Comparison of ENCODE assay signal across 16 cellular contexts in the genomic region with DNA sequence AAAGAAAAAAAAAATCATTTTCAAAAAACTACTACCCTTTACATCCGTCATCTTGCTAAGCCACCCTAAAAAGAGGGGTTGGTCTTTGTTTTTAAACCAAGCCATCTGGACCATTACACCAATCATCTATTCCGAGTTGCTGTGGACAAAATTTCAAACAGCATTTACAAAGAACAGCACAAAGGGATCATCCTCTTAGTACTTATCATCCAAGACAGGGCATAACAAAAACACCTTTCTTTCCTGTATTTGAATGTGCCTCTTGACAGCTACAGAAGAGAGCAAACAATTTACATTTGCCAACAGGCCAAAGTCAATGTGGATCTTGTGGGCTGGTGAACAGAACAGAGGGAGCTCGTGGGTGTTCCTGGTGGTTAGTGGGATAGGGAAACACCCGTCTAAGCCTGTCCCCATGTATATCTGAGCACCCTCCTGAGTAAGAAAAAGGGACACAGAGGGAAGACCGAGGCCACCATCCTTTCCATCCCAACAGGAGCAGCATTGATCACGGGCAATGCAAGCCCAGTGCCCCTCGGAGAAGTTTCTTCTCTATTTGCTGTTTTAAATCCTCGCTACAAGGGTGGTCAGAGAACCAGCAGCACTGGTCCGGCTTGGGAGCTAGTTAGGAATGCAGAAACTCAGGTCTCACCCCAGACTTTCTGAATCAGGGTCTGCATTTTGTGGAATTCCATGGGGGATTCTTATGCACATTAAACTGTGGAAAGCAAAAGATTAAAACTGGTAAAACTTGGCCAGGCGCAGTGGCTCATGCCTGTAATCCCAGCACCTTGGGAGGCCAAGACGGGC. TPM values are rescaled to one million over a fixed set of nuclear protein-coding genes. Genes with fewer than 3 reads are reported as not detected.
DNase-seq lines count a peak whose midpoint lies in the region; ATAC-seq lines count a peak whose summit lies in the region.
"Had no signal": no experiment of that assay in that cellular context is flagged by ENCODE, and none has a peak within 500 bp of the region (broad histone marks: within the 10 kb centered on the region; RNA-seq: fewer than 3 reads in every experiment).

No MANE protein-coding gene starts in this region.

- H3K27ac Mint-ChIP-seq in activated naive CD8-positive, alpha-beta T cell treated with anti-CD3 and anti-CD28 coated beads, Interleukin-2, amount 10 ng/mL, durations not matched to agents 7 days and 5 days = no peak overlapping the region

- peaks cover 2% of the 10 kb centered on the region for H3K9me3 Mint-ChIP-seq in activated naive CD8-positive, alpha-beta T cell treated with anti-CD3 and anti-CD28 coated beads, Interleukin-2, amount 10 ng/mL, durations not matched to agents 7 days and 5 days

- no peaks in the 10 kb centered on the region for H3K27me3 ChIP-seq in BLaER1

- no peak overlapping the region for H3K9ac ChIP-seq in BLaER1
- H3K9ac ChIP-seq: parathyroid adenoma had no signal

- peak overlapping the region; percentile 97 for H3K4me2 ChIP-seq in BLaER1

- no peak overlapping the region for H3K4me3 ChIP-seq in BLaER1

- ATAC-seq in activated naive CD8-positive, alpha-beta T cell treated with anti-CD3 and anti-CD28 coated beads, Interleukin-2, amount 10 ng/mL, durations not matched to agents 7 days and 5 days (ENCODE audit: low read depth) = no peak
- no peak for ATAC-seq in GM18502 (IDR thresholded peaks at IDR 0.05; ENCODE audit: poor library complexity, unreplicated experiment)
- ATAC-seq in HG03521 (IDR thresholded peaks at IDR 0.05; ENCODE audit: unreplicated experiment) = no peak
- no peak for ATAC-seq in GM18867 (IDR thresholded peaks at IDR 0.05; ENCODE audit: unreplicated experiment)
- ATAC-seq: left cardiac atrium had no signal

- peak overlapping the region; percentile 27 for H3K4me3 Mint-ChIP-seq in activated naive CD8-positive, alpha-beta T cell treated with anti-CD3 and anti-CD28 coated beads, Interleukin-2, amount 10 ng/mL, durations not matched to agents 7 days and 5 days

- peaks cover 16% of the 10 kb centered on the region for H3K4me1 Mint-ChIP-seq in activated naive CD8-positive, alpha-beta T cell treated with anti-CD3 and anti-CD28 coated beads, Interleukin-2, amount 10 ng/mL, durations not matched to agents 7 days and 5 days

- peak; percentile 40 for DNase-seq in G401 (ENCODE audit: low spot score)
- DNase-seq in activated naive CD8-positive, alpha-beta T cell treated with anti-CD3 and anti-CD28 coated beads, Interleukin-2, amount 10 ng/mL, durations not matched to agents 7 days and 5 days = no peak
- DNase-seq in midbrain (lab: John Stamatoyannopoulos, UW) = peak; percentile 58
- no peak for DNase-seq in GM03348 (ENCODE audit: low spot score)
- DNase-seq: effector CD8-positive, alpha-beta T cell; GOT3; left cardiac atrium; MV-4-11; NCI-H82; stimulated activated CD4-positive, alpha-beta T cell treated with anti-CD3 and anti-CD28 coated beads, Interleukin-2, amount 100 ng/mL, for 48 hours; stimulated activated naive CD4-positive, alpha-beta T cell treated with Interleukin-2 at 50 U/mL for 16 hours had no signal

- peaks cover 3% of the 10 kb centered on the region for H3K27me3 Mint-ChIP-seq in activated naive CD8-positive, alpha-beta T cell treated with anti-CD3 and anti-CD28 coated beads, Interleukin-2, amount 10 ng/mL, durations not matched to agents 7 days and 5 days

- in situ Hi-C loops in G401 (cut with HindIII; ENCODE audit: low sequenced_read_pairs) = no loop called here

- H3K4me1 ChIP-seq in BLaER1 = peaks cover 45% of the 10 kb centered on the region
- H3K4me1 ChIP-seq: parathyroid adenoma had no signal

- H3K9me3 ChIP-seq in BLaER1 = no peaks in the 10 kb centered on the region

- no peaks in the 10 kb centered on the region for H4K20me1 ChIP-seq in BLaER1

- peaks cover 34% of the 10 kb centered on the region for H3K36me3 ChIP-seq in BLaER1

- peaks cover 23% of the 10 kb centered on the region for H3K36me3 Mint-ChIP-seq in activated naive CD8-positive, alpha-beta T cell treated with anti-CD3 and anti-CD28 coated beads, Interleukin-2, amount 10 ng/mL, durations not matched to agents 7 days and 5 days

- POLR2A ChIA-PET in activated naive CD8-positive, alpha-beta T cell treated with anti-CD3 and anti-CD28 coated beads, Interleukin-2, amount 10 ng/mL, durations not matched to agents 7 days and 5 days (lab: Charles Lee) = no interaction called here

- no peak overlapping the region for H3K27ac ChIP-seq in BLaER1
- H3K27ac ChIP-seq: parathyroid adenoma had no signal

RNA-seq across cellular contexts. Expression of a gene that starts 1.9 kb away (rescaled TPM):
- 4.1 and 8.7 TPM in 2 replicates for total RNA-seq in G401 (2014; rRNA removed; shearing (Covaris generic))
- 10 to 100 TPM; 18.2 to 18.8 TPM for total RNA-seq in activated naive CD8-positive, alpha-beta T cell treated with anti-CD3 and anti-CD28 coated beads, Interleukin-2, amount 10 ng/mL, durations not matched to agents 7 days and 5 days

Comparison
In these comparisons a context has a peak if more than half of its experiments do, and no peak if none do; other contexts are left out.
1. DNase-seq: peak in G401 (single experiment) and midbrain (single experiment); none in activated naive CD8-positive, alpha-beta T cell treated with anti-CD3 and anti-CD28 coated beads, Interleukin-2, amount 10 ng/mL, durations not matched to agents 7 days and 5 days (single experiment) and GM03348 (single experiment).